ENCODE assay signal across 8 cellular contexts in the genomic region with DNA sequence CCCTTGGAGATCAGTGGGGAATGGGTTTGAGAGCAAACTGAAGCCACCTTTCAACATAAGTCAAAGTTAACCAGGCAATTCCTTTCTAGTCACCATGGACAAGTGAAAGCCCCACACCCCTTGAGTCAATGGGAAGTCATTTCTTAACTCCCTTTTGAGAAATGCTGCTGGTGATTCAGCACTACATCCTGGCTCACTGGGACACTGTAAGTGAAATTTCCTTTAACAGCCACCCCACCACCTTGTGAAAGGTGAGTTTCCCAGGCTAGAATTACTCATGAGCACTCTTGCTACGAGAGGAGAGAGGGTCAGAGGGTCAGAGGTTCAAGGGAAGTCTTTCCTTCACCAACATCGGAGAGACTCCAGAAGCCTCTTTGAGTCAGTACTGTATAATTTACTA.
DNase-seq lines count a peak whose midpoint lies in the region; ATAC-seq and TF ChIP-seq lines count a peak whose summit lies in the region.

No MANE protein-coding gene starts in this region.

- POLR2A ChIA-PET in HEK293T (lab: Yijun Ruan, JAX), result no interaction called here
- POLR2A ChIA-PET in activated CD4-positive, alpha-beta T cell treated with anti-CD3 and anti-CD28 coated beads, Interleukin-2, amount 10 ng/mL, durations not matched to agents 7 days and 5 days (lab: Charles Lee), result no interaction called here

- DNase-seq in AG20443 (ENCODE audit: low spot score) (peak; percentile 61), epithelial cell of proximal tubule (ENCODE audit: low read depth) (peak; percentile 67), HEK293T (ENCODE audit: extremely low spot score) (no peak), endothelial cell (ENCODE audit: low spot score) (no peak), iPS-NIHi7 (ENCODE audit: extremely low spot score) (no peak)
- no peak for DNase-seq in activated CD4-positive, alpha-beta T cell treated with anti-CD3 and anti-CD28 coated beads, Interleukin-2, amount 10 ng/mL, durations not matched to agents 7 days and 5 days

- no peak overlapping the region for H3K4me3 Mint-ChIP-seq in endothelial cell (ENCODE audit: unreplicated experiment)
- H3K4me3 Mint-ChIP-seq in activated CD4-positive, alpha-beta T cell treated with anti-CD3 and anti-CD28 coated beads, Interleukin-2, amount 10 ng/mL, durations not matched to agents 7 days and 5 days, result no peak overlapping the region

- no peaks in the 10 kb centered on the region for H3K27me3 Mint-ChIP-seq in endothelial cell (ENCODE audit: unreplicated experiment)
- peaks cover 2% of the 10 kb centered on the region for H3K27me3 Mint-ChIP-seq in activated CD4-positive, alpha-beta T cell treated with anti-CD3 and anti-CD28 coated beads, Interleukin-2, amount 10 ng/mL, durations not matched to agents 7 days and 5 days

- ATAC-seq in GM19438 (IDR thresholded peaks at IDR 0.05; ENCODE audit: low read depth, unreplicated experiment) (peak; percentile 52), HG03565 (IDR thresholded peaks at IDR 0.05; ENCODE audit: unreplicated experiment) (peak; percentile 72)

- H3K4me1 Mint-ChIP-seq in endothelial cell (ENCODE audit: unreplicated experiment), result peaks cover 21% of the 10 kb centered on the region
- no peaks in the 10 kb centered on the region for H3K4me1 Mint-ChIP-seq in activated CD4-positive, alpha-beta T cell treated with anti-CD3 and anti-CD28 coated beads, Interleukin-2, amount 10 ng/mL, durations not matched to agents 7 days and 5 days

- H3K27ac Mint-ChIP-seq in endothelial cell (ENCODE audit: unreplicated experiment), result no peak overlapping the region
- H3K27ac Mint-ChIP-seq in activated CD4-positive, alpha-beta T cell treated with anti-CD3 and anti-CD28 coated beads, Interleukin-2, amount 10 ng/mL, durations not matched to agents 7 days and 5 days, result no peak overlapping the region

- no peaks in the 10 kb centered on the region for H3K9me3 Mint-ChIP-seq in endothelial cell (ENCODE audit: unreplicated experiment)
- no peaks in the 10 kb centered on the region for H3K9me3 Mint-ChIP-seq in activated CD4-positive, alpha-beta T cell treated with anti-CD3 and anti-CD28 coated beads, Interleukin-2, amount 10 ng/mL, durations not matched to agents 7 days and 5 days

- no peak overlapping the region for H3K4me3 ChIP-seq in epithelial cell of proximal tubule (ENCODE audit: low read depth, low read length)

- H3K36me3 Mint-ChIP-seq in endothelial cell (ENCODE audit: low read depth, unreplicated experiment), result no peaks in the 10 kb centered on the region
- no peaks in the 10 kb centered on the region for H3K36me3 Mint-ChIP-seq in activated CD4-positive, alpha-beta T cell treated with anti-CD3 and anti-CD28 coated beads, Interleukin-2, amount 10 ng/mL, durations not matched to agents 7 days and 5 days (ENCODE audit: low read depth)

- TF ChIP-seq CTCF in epithelial cell of proximal tubule (conservative IDR thresholded peaks at IDR 0.05; ENCODE audit: low read depth, low read length) (no peak), endothelial cell (IDR thresholded peaks at IDR 0.05; ENCODE audit: unreplicated experiment) (no peak)

- CTCF ChIA-PET in HEK293T (lab: Yijun Ruan, JAX), result no interaction called here
- CTCF ChIA-PET in activated CD4-positive, alpha-beta T cell treated with anti-CD3 and anti-CD28 coated beads, Interleukin-2, amount 10 ng/mL, durations not matched to agents 7 days and 5 days (lab: Charles Lee), result no interaction called here

TF ChIP-seq in HEK293T, 16 proteins besides CTCF, POLR2A, EP300 and RAD21:
- no peak for TF ChIP-seq FOXK2 (IDR thresholded peaks at IDR 0.05)
- no peak for TF ChIP-seq HDGF (IDR thresholded peaks at IDR 0.05; ENCODE audit: borderline replicate concordance)
- no peak for TF ChIP-seq NFRKB (IDR thresholded peaks at IDR 0.05)
- TF ChIP-seq TARDBP (IDR thresholded peaks at IDR 0.05), result no peak
- TF ChIP-seq, protein P1, sequence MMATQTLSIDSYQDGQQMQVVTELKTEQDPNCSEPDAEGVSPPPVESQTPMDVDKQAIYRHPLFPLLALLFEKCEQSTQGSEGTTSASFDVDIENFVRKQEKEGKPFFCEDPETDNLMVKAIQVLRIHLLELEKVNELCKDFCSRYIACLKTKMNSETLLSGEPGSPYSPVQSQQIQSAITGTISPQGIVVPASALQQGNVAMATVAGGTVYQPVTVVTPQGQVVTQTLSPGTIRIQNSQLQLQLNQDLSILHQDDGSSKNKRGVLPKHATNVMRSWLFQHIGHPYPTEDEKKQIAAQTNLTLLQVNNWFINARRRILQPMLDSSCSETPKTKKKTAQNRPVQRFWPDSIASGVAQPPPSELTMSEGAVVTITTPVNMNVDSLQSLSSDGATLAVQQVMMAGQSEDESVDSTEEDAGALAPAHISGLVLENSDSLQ (IDR thresholded peaks at IDR 0.05), result no peak
- no peak for TF ChIP-seq SUZ12 (IDR thresholded peaks at IDR 0.05)
- TF ChIP-seq ARNT (IDR thresholded peaks at IDR 0.05), result no peak
- no peak for TF ChIP-seq FOXM1 (IDR thresholded peaks at IDR 0.05; ENCODE audit: borderline replicate concordance)
- TF ChIP-seq BHLHE40 (IDR thresholded peaks at IDR 0.05; ENCODE audit: borderline replicate concordance), result no peak
- TF ChIP-seq FOXA1 (IDR thresholded peaks at IDR 0.05), result no peak

Comparison
In these comparisons a context has a peak if more than half of its experiments do, and no peak if none do; other contexts are left out.
1. DNase-seq: peak in AG20443 (single experiment) and epithelial cell of proximal tubule (single experiment); none in HEK293T (single experiment), endothelial cell (single experiment), activated CD4-positive, alpha-beta T cell treated with anti-CD3 and anti-CD28 coated beads, Interleukin-2, amount 10 ng/mL, durations not matched to agents 7 days and 5 days (single experiment) and iPS-NIHi7 (single experiment).